In the genomic region with DNA sequence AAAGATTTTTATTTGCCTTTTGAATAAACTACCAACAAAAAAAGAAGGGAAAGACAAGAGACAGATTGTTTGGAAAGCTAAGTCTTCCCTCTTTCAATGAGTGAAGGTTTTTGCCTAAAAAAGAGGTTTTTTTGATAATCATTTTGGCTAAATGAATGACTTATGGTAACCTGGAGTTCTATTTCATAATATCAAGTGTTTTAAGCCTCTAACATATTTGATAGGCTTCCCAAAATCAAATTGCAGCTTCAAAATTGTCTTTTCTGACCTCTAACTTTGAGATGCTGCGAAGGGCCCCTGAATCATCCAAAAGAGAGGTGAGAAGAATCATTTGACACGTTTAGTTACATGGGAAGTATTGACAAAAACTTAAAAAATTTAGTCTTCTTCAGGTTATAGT, we compare ENCODE assay signal across 11 cellular contexts.
"Had no signal": no experiment of that assay in that cellular context is flagged by ENCODE, and none has a peak within 500 bp of the region (broad histone marks: within the 10 kb centered on the region; RNA-seq: fewer than 3 reads in every experiment).

No MANE protein-coding gene starts in this region.

- H3K4me3 Mint-ChIP-seq: GM23338, H9, HFFc6 had no signal

- ATAC-seq: GM23338, HCT116 had no signal

- H3K4me2 ChIP-seq: GM23338 had no signal

- H3K9me3 ChIP-seq: HAP-1 had no signal

- H3K36me3 ChIP-seq: HAP-1 had no signal

- H3K27ac Mint-ChIP-seq: GM23338, H9, HFFc6 had no signal

- DNase-seq: GM23248, GOT3, H7, H9, HCEC 1CT, HFFc6 had no signal

- H3K4me1 ChIP-seq: HAP-1 had no signal

- H3K27ac ChIP-seq: GM23248 had no signal

- H3K9ac ChIP-seq: GM23248 had no signal

- H2AFZ ChIP-seq: GM23248, GM23338 had no signal

- H3K4me1 Mint-ChIP-seq: GM23338 had no signal

- FAIRE-seq: H1, H54 had no signal

- H3K4me3 ChIP-seq: GM23248, GM23338, HAP-1 had no signal
